1 cellular context compared by ENCODE assay signal in genomic region chr11:78290293-78291176, GRCh38.
TF ChIP-seq lines count a peak whose summit lies in the region.

No MANE protein-coding gene starts in this region.

TF ChIP-seq in HepG2, 621 proteins besides CTCF, POLR2A, EP300 and RAD21 (continued from another document and continues in another):
- TF ChIP-seq TFAP4 (IDR thresholded peaks at IDR 0.05; ENCODE audit: borderline replicate concordance, low read depth): peak; percentile 86
- TF ChIP-seq GMEB1 (CRISPR knock-in tag; IDR thresholded peaks at IDR 0.05; ENCODE audit: borderline replicate concordance): no peak; the same call in 1 of the 2 replicates
- TF ChIP-seq, protein P1, sequence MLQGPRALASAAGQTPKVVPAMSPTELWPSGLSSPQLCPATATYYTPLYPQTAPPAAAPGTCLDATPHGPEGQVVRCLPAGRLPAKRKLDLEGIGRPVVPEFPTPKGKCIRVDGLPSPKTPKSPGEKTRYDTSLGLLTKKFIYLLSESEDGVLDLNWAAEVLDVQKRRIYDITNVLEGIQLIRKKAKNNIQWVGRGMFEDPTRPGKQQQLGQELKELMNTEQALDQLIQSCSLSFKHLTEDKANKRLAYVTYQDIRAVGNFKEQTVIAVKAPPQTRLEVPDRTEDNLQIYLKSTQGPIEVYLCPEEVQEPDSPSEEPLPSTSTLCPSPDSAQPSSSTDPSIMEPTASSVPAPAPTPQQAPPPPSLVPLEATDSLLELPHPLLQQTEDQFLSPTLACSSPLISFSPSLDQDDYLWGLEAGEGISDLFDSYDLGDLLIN (CRISPR knock-in tag; IDR thresholded peaks at IDR 0.05; ENCODE audit: borderline replicate concordance): no peak
- TF ChIP-seq, protein P2, sequence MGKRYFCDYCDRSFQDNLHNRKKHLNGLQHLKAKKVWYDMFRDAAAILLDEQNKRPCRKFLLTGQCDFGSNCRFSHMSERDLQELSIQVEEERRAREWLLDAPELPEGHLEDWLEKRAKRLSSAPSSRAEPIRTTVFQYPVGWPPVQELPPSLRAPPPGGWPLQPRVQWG (CRISPR knock-in tag; IDR thresholded peaks at IDR 0.05; ENCODE audit: borderline replicate concordance, low read depth): no peak
- no peak for TF ChIP-seq GTF3A (CRISPR knock-in tag; conservative IDR thresholded peaks at IDR 0.05)
- peak; percentile 81; the same call in 1 of the 2 replicates for TF ChIP-seq ZNF335 (CRISPR knock-in tag; IDR thresholded peaks at IDR 0.05)
- TF ChIP-seq CEBPG (CRISPR knock-in tag; IDR thresholded peaks at IDR 0.05): peak; percentile 100
- TF ChIP-seq NR1H2 (CRISPR knock-in tag; IDR thresholded peaks at IDR 0.05; ENCODE audit: borderline replicate concordance, low read depth): no peak
- no peak for TF ChIP-seq PTBP1 (IDR thresholded peaks at IDR 0.05; ENCODE audit: low read depth, low read length, poor library complexity, severe bottlenecking)
- TF ChIP-seq SALL2 (CRISPR knock-in tag; IDR thresholded peaks at IDR 0.05): no peak
- peak; percentile 94 for TF ChIP-seq ZBTB7B (CRISPR knock-in tag; IDR thresholded peaks at IDR 0.05)
- TF ChIP-seq GABPA (IDR thresholded peaks at IDR 0.05; ENCODE audit: low read depth, low read length): no peak
- TF ChIP-seq GABPA (CRISPR knock-in tag; IDR thresholded peaks at IDR 0.05; ENCODE audit: low read depth): peak; percentile 80
- TF ChIP-seq ZNF7 (CRISPR knock-in tag; IDR thresholded peaks at IDR 0.05): no peak
- no peak for TF ChIP-seq ZNF598 (CRISPR knock-in tag; IDR thresholded peaks at IDR 0.05; ENCODE audit: borderline replicate concordance)
- no peak for TF ChIP-seq CENPBD1 (CRISPR knock-in tag; IDR thresholded peaks at IDR 0.05; ENCODE audit: borderline replicate concordance, low read depth)
- TF ChIP-seq ATM (IDR thresholded peaks at IDR 0.05; ENCODE audit: borderline replicate concordance): no peak
- TF ChIP-seq SIX1 (CRISPR knock-in tag; IDR thresholded peaks at IDR 0.05; ENCODE audit: borderline replicate concordance): peak; percentile 90; the same call in 1 of the 2 replicates
- 0 out of 2 replicates have a peak, but pooled peaks have one; percentile 60 for TF ChIP-seq RFXAP (CRISPR knock-in tag; IDR thresholded peaks at IDR 0.05; ENCODE audit: borderline replicate concordance)
- TF ChIP-seq ZBTB8A (CRISPR knock-in tag; IDR thresholded peaks at IDR 0.05; ENCODE audit: borderline replicate concordance, low read depth): no peak
- TF ChIP-seq TARDBP (CRISPR knock-in tag; IDR thresholded peaks at IDR 0.05): peak; percentile 97
- no peak for TF ChIP-seq ZNF20 (CRISPR knock-in tag; IDR thresholded peaks at IDR 0.05)
- no peak for TF ChIP-seq FIP1L1 (IDR thresholded peaks at IDR 0.05; ENCODE audit: borderline replicate concordance, insufficient read depth, low read depth, low read length)
- TF ChIP-seq ZFP82 (CRISPR knock-in tag; IDR thresholded peaks at IDR 0.05; ENCODE audit: borderline replicate concordance): no peak; the same call in 1 of the 2 replicates
- TF ChIP-seq NFKBIZ (CRISPR knock-in tag; IDR thresholded peaks at IDR 0.05): peak; percentile 92; the same call in 1 of the 2 replicates
- TF ChIP-seq KLF16 (CRISPR knock-in tag; IDR thresholded peaks at IDR 0.05): peak in 1 of 2 experiments; percentile 99; a peak in 2 of 4 replicates
- TF ChIP-seq AHDC1 (CRISPR knock-in tag; IDR thresholded peaks at IDR 0.05; ENCODE audit: borderline replicate concordance): peak; percentile 96
- no peak for TF ChIP-seq HNRNPK (IDR thresholded peaks at IDR 0.05; ENCODE audit: low read depth, low read length, poor library complexity, severe bottlenecking)
- no peak for TF ChIP-seq ZNF891 (CRISPR knock-in tag; IDR thresholded peaks at IDR 0.05)
- peak; percentile 98 for TF ChIP-seq SP5 (CRISPR knock-in tag; IDR thresholded peaks at IDR 0.05; ENCODE audit: borderline replicate concordance, low read depth)
- TF ChIP-seq MXD4 (CRISPR knock-in tag; IDR thresholded peaks at IDR 0.05): no peak; the same call in 1 of the 2 replicates
- TF ChIP-seq ZNF737 (CRISPR knock-in tag; IDR thresholded peaks at IDR 0.05; ENCODE audit: borderline replicate concordance): no peak
- TF ChIP-seq, protein P3, sequence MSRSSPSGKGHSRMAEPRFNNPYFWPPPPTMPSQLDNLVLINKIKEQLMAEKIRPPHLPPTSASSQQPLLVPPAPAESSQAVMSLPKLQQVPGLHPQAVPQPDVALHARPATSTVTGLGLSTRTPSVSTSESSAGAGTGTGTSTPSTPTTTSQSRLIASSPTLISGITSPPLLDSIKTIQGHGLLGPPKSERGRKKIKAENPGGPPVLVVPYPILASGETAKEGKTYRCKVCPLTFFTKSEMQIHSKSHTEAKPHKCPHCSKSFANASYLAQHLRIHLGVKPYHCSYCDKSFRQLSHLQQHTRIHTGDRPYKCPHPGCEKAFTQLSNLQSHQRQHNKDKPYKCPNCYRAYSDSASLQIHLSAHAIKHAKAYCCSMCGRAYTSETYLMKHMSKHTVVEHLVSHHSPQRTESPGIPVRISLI (CRISPR knock-in tag; IDR thresholded peaks at IDR 0.05; ENCODE audit: borderline replicate concordance): peak; percentile 75; the same call in 1 of the 2 replicates
- TF ChIP-seq ZNF382 (CRISPR knock-in tag; IDR thresholded peaks at IDR 0.05; ENCODE audit: borderline replicate concordance): no peak
- TF ChIP-seq FOXO1 (CRISPR knock-in tag; IDR thresholded peaks at IDR 0.05): peak; percentile 100
- no peak for TF ChIP-seq CENPT (CRISPR knock-in tag; IDR thresholded peaks at IDR 0.05; ENCODE audit: low read depth)
- TF ChIP-seq KMT2A (CRISPR knock-in tag; IDR thresholded peaks at IDR 0.05): peak; percentile 66; the same call in 1 of the 2 replicates
- TF ChIP-seq, protein P4, sequence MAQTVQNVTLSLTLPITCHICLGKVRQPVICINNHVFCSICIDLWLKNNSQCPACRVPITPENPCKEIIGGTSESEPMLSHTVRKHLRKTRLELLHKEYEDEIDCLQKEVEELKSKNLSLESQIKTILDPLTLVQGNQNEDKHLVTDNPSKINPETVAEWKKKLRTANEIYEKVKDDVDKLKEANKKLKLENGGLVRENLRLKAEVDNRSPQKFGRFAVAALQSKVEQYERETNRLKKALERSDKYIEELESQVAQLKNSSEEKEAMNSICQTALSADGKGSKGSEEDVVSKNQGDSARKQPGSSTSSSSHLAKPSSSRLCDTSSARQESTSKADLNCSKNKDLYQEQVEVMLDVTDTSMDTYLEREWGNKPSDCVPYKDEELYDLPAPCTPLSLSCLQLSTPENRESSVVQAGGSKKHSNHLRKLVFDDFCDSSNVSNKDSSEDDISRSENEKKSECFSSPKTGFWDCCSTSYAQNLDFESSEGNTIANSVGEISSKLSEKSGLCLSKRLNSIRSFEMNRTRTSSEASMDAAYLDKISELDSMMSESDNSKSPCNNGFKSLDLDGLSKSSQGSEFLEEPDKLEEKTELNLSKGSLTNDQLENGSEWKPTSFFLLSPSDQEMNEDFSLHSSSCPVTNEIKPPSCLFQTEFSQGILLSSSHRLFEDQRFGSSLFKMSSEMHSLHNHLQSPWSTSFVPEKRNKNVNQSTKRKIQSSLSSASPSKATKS (CRISPR knock-in tag; IDR thresholded peaks at IDR 0.05): peak; percentile 82; the same call in 1 of the 2 replicates
- TF ChIP-seq, protein P5, sequence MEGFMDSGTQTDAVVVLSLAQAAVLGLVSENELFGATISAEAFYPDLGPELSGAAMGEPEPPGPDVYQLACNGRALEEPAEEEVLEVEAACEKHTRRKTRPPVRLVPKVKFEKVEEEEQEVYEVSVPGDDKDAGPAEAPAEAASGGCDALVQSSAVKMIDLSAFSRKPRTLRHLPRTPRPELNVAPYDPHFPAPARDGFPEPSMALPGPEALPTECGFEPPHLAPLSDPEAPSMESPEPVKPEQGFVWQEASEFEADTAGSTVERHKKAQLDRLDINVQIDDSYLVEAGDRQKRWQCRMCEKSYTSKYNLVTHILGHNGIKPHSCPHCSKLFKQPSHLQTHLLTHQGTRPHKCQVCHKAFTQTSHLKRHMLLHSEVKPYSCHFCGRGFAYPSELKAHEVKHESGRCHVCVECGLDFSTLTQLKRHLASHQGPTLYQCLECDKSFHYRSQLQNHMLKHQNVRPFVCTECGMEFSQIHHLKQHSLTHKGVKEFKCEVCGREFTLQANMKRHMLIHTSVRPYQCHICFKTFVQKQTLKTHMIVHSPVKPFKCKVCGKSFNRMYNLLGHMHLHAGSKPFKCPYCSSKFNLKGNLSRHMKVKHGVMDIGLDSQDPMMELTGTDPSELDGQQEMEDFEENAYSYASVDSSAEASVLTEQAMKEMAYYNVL (CRISPR knock-in tag; IDR thresholded peaks at IDR 0.05; ENCODE audit: borderline replicate concordance): peak; percentile 94
- TF ChIP-seq RBM22 (optimal IDR thresholded peaks at IDR 0.05; ENCODE audit: low read length): no peak
- TF ChIP-seq ZNF619 (CRISPR knock-in tag; IDR thresholded peaks at IDR 0.05): no peak
- no peak for TF ChIP-seq ZNF724P (CRISPR knock-in tag; IDR thresholded peaks at IDR 0.05; ENCODE audit: borderline replicate concordance)
- no peak for TF ChIP-seq MXD1 (CRISPR knock-in tag; IDR thresholded peaks at IDR 0.05)
- TF ChIP-seq ZNF383 (CRISPR knock-in tag; IDR thresholded peaks at IDR 0.05; ENCODE audit: borderline replicate concordance): no peak; the same call in 1 of the 2 replicates
- TF ChIP-seq TOE1 (CRISPR knock-in tag; IDR thresholded peaks at IDR 0.05): peak; percentile 96
- no peak for TF ChIP-seq ZNF83 (CRISPR knock-in tag; IDR thresholded peaks at IDR 0.05; ENCODE audit: borderline replicate concordance)
- no peak for TF ChIP-seq ZNF703 (CRISPR knock-in tag; IDR thresholded peaks at IDR 0.05; ENCODE audit: borderline replicate concordance)
- no peak for TF ChIP-seq DNMT1 (CRISPR knock-in tag; IDR thresholded peaks at IDR 0.05)
- TF ChIP-seq STAG1 (CRISPR knock-in tag; IDR thresholded peaks at IDR 0.05): no peak; the same call in 1 of the 2 replicates
- TF ChIP-seq ZMAT3 (CRISPR knock-in tag; conservative IDR thresholded peaks at IDR 0.05): peak; percentile 73
- TF ChIP-seq, protein P6, sequence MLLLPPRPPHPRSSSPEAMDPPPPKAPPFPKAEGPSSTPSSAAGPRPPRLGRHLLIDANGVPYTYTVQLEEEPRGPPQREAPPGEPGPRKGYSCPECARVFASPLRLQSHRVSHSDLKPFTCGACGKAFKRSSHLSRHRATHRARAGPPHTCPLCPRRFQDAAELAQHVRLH (CRISPR knock-in tag; IDR thresholded peaks at IDR 0.05; ENCODE audit: borderline replicate concordance, low read depth): peak; percentile 99
- peak; percentile 75 for TF ChIP-seq KDM6A (CRISPR knock-in tag; IDR thresholded peaks at IDR 0.05; ENCODE audit: low read depth)
